ENCODE assay signal across 8 cellular contexts in genomic region chr7:130912910-130913720, GRCh38.
DNase-seq lines count a peak whose midpoint lies in the region; ATAC-seq and TF ChIP-seq lines count a peak whose summit lies in the region.

No MANE protein-coding gene starts in this region.

- H3K36me3 ChIP-seq in effector memory CD4-positive, alpha-beta T cell (ENCODE audit: control insufficient read depth, insufficient read depth, low read length), result peaks cover 5% of the 10 kb centered on the region

- peaks cover 80% of the 10 kb centered on the region for H3K36me3 Mint-ChIP-seq in activated CD4-positive, alpha-beta memory T cell treated with anti-CD3 and anti-CD28 coated beads, Interleukin-2, amount 10 ng/mL, durations not matched to agents 7 days and 5 days (ENCODE audit: low read depth)
- H3K36me3 Mint-ChIP-seq in naive thymus-derived CD8-positive, alpha-beta T cell, result peaks cover 0 to 29% (median 0%) of the 10 kb centered on the region in 3 donors

- H3K4me1 Mint-ChIP-seq in activated CD4-positive, alpha-beta memory T cell treated with anti-CD3 and anti-CD28 coated beads, Interleukin-2, amount 10 ng/mL, durations not matched to agents 7 days and 5 days, result peaks cover 92% of the 10 kb centered on the region
- peaks cover 53 to 91% (median 84%) of the 10 kb centered on the region in 4 donors for H3K4me1 Mint-ChIP-seq in naive thymus-derived CD8-positive, alpha-beta T cell

- POLR2A ChIA-PET in activated CD4-positive, alpha-beta memory T cell treated with anti-CD3 and anti-CD28 coated beads, Interleukin-2, amount 10 ng/mL, durations not matched to agents 7 days and 5 days (lab: Charles Lee), result interaction anchor here (0.6 to 4.0 kb wide), 19 partner anchors 10 to 318 kb away, joined by 3 to 22 read pairs (median 4); no protein-coding TSS in a partner anchor
- POLR2A ChIA-PET in naive thymus-derived CD8-positive, alpha-beta T cell (lab: Charles Lee), result interaction anchor here (0.6 to 2.5 kb wide), 9 partner anchors 9 to 516 kb away, joined by 3 to 9 read pairs (median 4); no protein-coding TSS in a partner anchor

- H3K4me3 ChIP-seq in effector memory CD4-positive, alpha-beta T cell (ENCODE audit: insufficient read depth, low read depth, low read length, poor library complexity, severe bottlenecking), result peak overlapping the region; percentile 48

- in situ Hi-C loops in GM13977 (cut with MboI; ENCODE audit: low pct_unique_long_range_greater_than_20kb, low sequenced_read_pairs, unreplicated experiment), result no loop called here

- no peak for TF ChIP-seq CTCF in GM13977 (IDR thresholded peaks at IDR 0.05; ENCODE audit: extremely low read depth, insufficient read depth, missing control alignments)

- peak overlapping the region; percentile 97 for H3K27ac Mint-ChIP-seq in activated CD4-positive, alpha-beta memory T cell treated with anti-CD3 and anti-CD28 coated beads, Interleukin-2, amount 10 ng/mL, durations not matched to agents 7 days and 5 days
- peak overlapping the region; percentile 91 to 99 (median 96) for H3K27ac Mint-ChIP-seq in naive thymus-derived CD8-positive, alpha-beta T cell

- peaks cover 70% of the 10 kb centered on the region for H3K4me1 ChIP-seq in effector memory CD4-positive, alpha-beta T cell (ENCODE audit: control insufficient read depth, insufficient read depth, low read length, poor library complexity, severe bottlenecking)

- no peaks in the 10 kb centered on the region for H3K27me3 ChIP-seq in effector memory CD4-positive, alpha-beta T cell (replicated peaks; ENCODE audit: control insufficient read depth, insufficient read depth, low read length, poor library complexity, severe bottlenecking)

- peak overlapping the region; percentile 84 for H3K4me3 Mint-ChIP-seq in activated CD4-positive, alpha-beta memory T cell treated with anti-CD3 and anti-CD28 coated beads, Interleukin-2, amount 10 ng/mL, durations not matched to agents 7 days and 5 days
- peak overlapping the region; percentile 83 to 100 (median 95) for H3K4me3 Mint-ChIP-seq in naive thymus-derived CD8-positive, alpha-beta T cell

- no peaks in the 10 kb centered on the region for H3K9me3 ChIP-seq in effector memory CD4-positive, alpha-beta T cell (ENCODE audit: control insufficient read depth, low read length)

- ATAC-seq in HG02678 (IDR thresholded peaks at IDR 0.05; ENCODE audit: unreplicated experiment), result peak; percentile 90
- peak; percentile 94 for ATAC-seq in naive thymus-derived CD8-positive, alpha-beta T cell
- peak; percentile 86 for ATAC-seq in stimulated activated naive CD8-positive, alpha-beta T cell treated with anti-CD3 and anti-CD28 coated beads, Interleukin-15, Interleukin-2, amounts not matched to agents 100 U/mL and 50 U/mL, for 24 hours

- H3K9me3 Mint-ChIP-seq in activated CD4-positive, alpha-beta memory T cell treated with anti-CD3 and anti-CD28 coated beads, Interleukin-2, amount 10 ng/mL, durations not matched to agents 7 days and 5 days, result no peaks in the 10 kb centered on the region
- H3K9me3 Mint-ChIP-seq in naive thymus-derived CD8-positive, alpha-beta T cell, result no peaks in the 10 kb centered on the region

- DNase-seq in GM13977 (ENCODE audit: low spot score) (peak; percentile 61), NCI-H2107 treated with DMSO at 0.1 percent for 48 hours (lab: John Stamatoyannopoulos, UW; ENCODE audit: unreplicated experiment) (peak; percentile 36), cerebellar nuclear complex (lab: John Stamatoyannopoulos, UW) (no peak)
- DNase-seq in activated CD4-positive, alpha-beta memory T cell treated with anti-CD3 and anti-CD28 coated beads, Interleukin-2, amount 10 ng/mL, durations not matched to agents 7 days and 5 days, result peak; percentile 87
- peak; percentile 84 to 89 (median 87) for DNase-seq in effector memory CD4-positive, alpha-beta T cell
- peak; percentile 57 to 84 (median 74) for DNase-seq in naive thymus-derived CD8-positive, alpha-beta T cell
- DNase-seq in stimulated activated naive CD8-positive, alpha-beta T cell treated with anti-CD3 and anti-CD28 coated beads, Interleukin-15, Interleukin-2, amounts not matched to agents 100 U/mL and 50 U/mL, for 24 hours, result peak; percentile 79

- peak overlapping the region; percentile 90 for H3K27ac ChIP-seq in effector memory CD4-positive, alpha-beta T cell (ENCODE audit: insufficient read depth, low read length, poor library complexity, severe bottlenecking)

- CTCF ChIA-PET in activated CD4-positive, alpha-beta memory T cell treated with anti-CD3 and anti-CD28 coated beads, Interleukin-2, amount 10 ng/mL, durations not matched to agents 7 days and 5 days (lab: Charles Lee), result interaction anchor here (0.5 to 3.0 kb wide), 14 partner anchors 9 to 127 kb away, joined by 3 to 30 read pairs (median 4); no protein-coding TSS in a partner anchor

- no peaks in the 10 kb centered on the region for H3K27me3 Mint-ChIP-seq in activated CD4-positive, alpha-beta memory T cell treated with anti-CD3 and anti-CD28 coated beads, Interleukin-2, amount 10 ng/mL, durations not matched to agents 7 days and 5 days
- H3K27me3 Mint-ChIP-seq in naive thymus-derived CD8-positive, alpha-beta T cell, result no peaks in the 10 kb centered on the region

Comparison
In these comparisons a context has a peak if more than half of its experiments do, and no peak if none do; other contexts are left out.
1. DNase-seq: peak in GM13977 (single experiment), NCI-H2107 treated with DMSO at 0.1 percent for 48 hours (single experiment), activated CD4-positive, alpha-beta memory T cell treated with anti-CD3 and anti-CD28 coated beads, Interleukin-2, amount 10 ng/mL, durations not matched to agents 7 days and 5 days (single experiment), effector memory CD4-positive, alpha-beta T cell (3 of 3), naive thymus-derived CD8-positive, alpha-beta T cell (10 of 10) and stimulated activated naive CD8-positive, alpha-beta T cell treated with anti-CD3 and anti-CD28 coated beads, Interleukin-15, Interleukin-2, amounts not matched to agents 100 U/mL and 50 U/mL, for 24 hours (single experiment); none in cerebellar nuclear complex (0 of 2).
2. Peak in every context shown above with its lines, with median percentiles within 50 percentile points of each other: ATAC-seq.